26 cellular contexts compared by ENCODE assay signal in genomic region chr11:110289472-110289871, GRCh38. TPM values are rescaled to one million over a fixed set of nuclear protein-coding genes. Genes with fewer than 3 reads are reported as not detected.
DNase-seq lines count a peak whose midpoint lies in the region; ATAC-seq, FAIRE-seq and TF ChIP-seq lines count a peak whose summit lies in the region.
"Had no signal": no experiment of that assay in that cellular context is flagged by ENCODE, and none has a peak within 500 bp of the region (broad histone marks: within the 10 kb centered on the region; RNA-seq: fewer than 3 reads in every experiment).

No MANE protein-coding gene starts in this region.

- TF ChIP-seq EP300 in A549 (IDR thresholded peaks at IDR 0.05) (no peak), K562 (IDR thresholded peaks at IDR 0.05; ENCODE audit: low read length) (no peak)

- peaks cover 0 to 6% of the 10 kb centered on the region in 2 experiments; a peak in 2 of 3 replicates for H3K36me3 ChIP-seq in HEK293 (ENCODE audit: control insufficient read depth in 2 of 2, insufficient read depth in 1 of 2, low read length in 2 of 2)
- peaks cover 7% of the 10 kb centered on the region; the same call in 2 of the 3 replicates for H3K36me3 ChIP-seq in K562 (ENCODE audit: control insufficient read depth, insufficient read depth, low read length)
- H3K36me3 ChIP-seq: HAP-1, SJSA1 had no signal

- peak overlapping the region; percentile 50 for H3K27ac Mint-ChIP-seq in neural crest cell (ENCODE audit: unreplicated experiment)
- no peak overlapping the region for H3K27ac Mint-ChIP-seq in activated CD4-positive, alpha-beta memory T cell treated with anti-CD3 and anti-CD28 coated beads, Interleukin-2, amount 10 ng/mL, durations not matched to agents 7 days and 5 days
- no peak overlapping the region for H3K27ac Mint-ChIP-seq in effector memory CD8-positive, alpha-beta T cell

- intact Hi-C loops in K562 (cut with micrococcal nuclease): no loop called here

- H3K4me3 Mint-ChIP-seq in neural crest cell: no peak overlapping the region
- H3K4me3 Mint-ChIP-seq in activated CD4-positive, alpha-beta memory T cell treated with anti-CD3 and anti-CD28 coated beads, Interleukin-2, amount 10 ng/mL, durations not matched to agents 7 days and 5 days: no peak overlapping the region
- no peak overlapping the region for H3K4me3 Mint-ChIP-seq in effector memory CD8-positive, alpha-beta T cell

- TF ChIP-seq CTCF in A549 (IDR thresholded peaks at IDR 0.05): no peak
- TF ChIP-seq CTCF in HEK293 (tag by site-specific recombination; IDR thresholded peaks at IDR 0.05): no peak
- no peak for TF ChIP-seq CTCF in K562 (IDR thresholded peaks at IDR 0.05 in 2 of 3, conservative IDR thresholded peaks at IDR 0.05 in 1 of 3; ENCODE audit: insufficient read depth in 2 of 3, low read depth in 1 of 3, low read length in 3 of 3)
- TF ChIP-seq CTCF in neural crest cell (conservative IDR thresholded peaks at IDR 0.05): no peak

- H4K20me1 ChIP-seq in K562 (replicated peaks; ENCODE audit: control insufficient read depth, insufficient read depth, low read length): peaks cover 19% of the 10 kb centered on the region

- peaks cover 76% of the 10 kb centered on the region for H3K4me1 ChIP-seq in A549
- H3K4me1 ChIP-seq in HEK293 (ENCODE audit: control insufficient read depth, insufficient read depth, low read length): no peaks in the 10 kb centered on the region
- H3K4me1 ChIP-seq in K562 (replicated peaks in 1 of 2; ENCODE audit: control insufficient read depth in 2 of 2, insufficient read depth in 2 of 2, low read length in 2 of 2): peaks cover 12 to 18% of the 10 kb centered on the region in 2 experiments

- H3K27ac ChIP-seq in A549: peak overlapping the region in 1 of 2 experiments; percentile 30; a peak in 1 of 6 replicates
- no peak overlapping the region for H3K27ac ChIP-seq in HEK293 (ENCODE audit: extremely low read depth, low read depth, low read length)
- no peak overlapping the region for H3K27ac ChIP-seq in K562 (ENCODE audit: extremely low read depth, low read depth, low read length)
- H3K27ac ChIP-seq: BLaER1, PC-9, SJSA1 had no signal

- H3K79me2 ChIP-seq in K562 (ENCODE audit: control insufficient read depth, insufficient read depth, low read length): peaks cover 99% of the 10 kb centered on the region

- DNase-seq in A549 (ENCODE audit: low read depth in 1 of 2, low spot score in 1 of 2): no peak
- DNase-seq in K562 (ENCODE audit: extremely low read depth in 1 of 4, low spot score in 3 of 4): no peak
- DNase-seq in neural crest cell (ENCODE audit: low read depth, low spot score): no peak
- DNase-seq in activated CD4-positive, alpha-beta memory T cell treated with anti-CD3 and anti-CD28 coated beads, Interleukin-2, amount 10 ng/mL, durations not matched to agents 7 days and 5 days: no peak
- DNase-seq in effector memory CD8-positive, alpha-beta T cell: no peak
- DNase-seq: 8988T; CD4-positive, CD25-positive, alpha-beta regulatory T cell; COR-L47; DMS53; GOT3; Kasumi-1; NCI-H1105 treated with DMSO at 0.1 percent for 48 hours; NCI-H2029; NCI-H446; NCI-H524 treated with DMSO at 0.1 percent for 48 hours; NCI-H774; PC-9; Right ventricle myocardium superior; RPMI8226 had no signal

- no peak overlapping the region for H2AFZ ChIP-seq in K562 (ENCODE audit: low read depth, low read length)
- H2AFZ ChIP-seq: PC-9 had no signal

- no peaks in the 10 kb centered on the region for H3K27me3 ChIP-seq in K562 (ENCODE audit: control insufficient read depth in 2 of 2, insufficient read depth in 2 of 2, low read length in 2 of 2)
- H3K27me3 ChIP-seq: BLaER1, SJSA1 had no signal

- in situ Hi-C loops in K562 (cut with MboI): no loop called here

- CTCF ChIA-PET in A549 (lab: Yijun Ruan, JAX): interaction anchor here (0.6 kb wide), 1 partner anchor 31 kb away, joined by 6 read pairs; no protein-coding TSS in a partner anchor
- CTCF ChIA-PET in HEK293 (lab: Yijun Ruan, JAX): interaction anchor here (0.6 to 1.0 kb wide), 2 partner anchors 12 to 47 kb away, joined by 3 to 5 read pairs; no protein-coding TSS in a partner anchor
- CTCF ChIA-PET in K562 (lab: Yijun Ruan, JAX; ENCODE audit: low intra/inter-chr PET ratio): no interaction called here
- CTCF ChIA-PET in activated CD4-positive, alpha-beta memory T cell treated with anti-CD3 and anti-CD28 coated beads, Interleukin-2, amount 10 ng/mL, durations not matched to agents 7 days and 5 days (lab: Charles Lee): interaction anchor here (0.7 to 1.5 kb wide), 3 partner anchors 16 to 72 kb away, joined by 3 to 5 read pairs (median 3); no protein-coding TSS in a partner anchor

- no TSS peak for BruUV-seq in K562 (replicated peaks; lab: Mats Ljungman, UMichigan)

- TF ChIP-seq POLR2A in A549 (IDR thresholded peaks at IDR 0.05; ENCODE audit: low read length) (no peak), K562 (conservative IDR thresholded peaks at IDR 0.05) (no peak)

- TF ChIP-seq RAD21 in A549 (conservative IDR thresholded peaks at IDR 0.05 in 1 of 2, IDR thresholded peaks at IDR 0.05 in 1 of 2) (no peak), K562 (CRISPR knock-in tag; conservative IDR thresholded peaks at IDR 0.05 in 1 of 2, IDR thresholded peaks at IDR 0.05 in 1 of 2) (no peak)

- H3K4me2 ChIP-seq in A549 (peak overlapping the region; percentile 93), K562 (ENCODE audit: insufficient read depth, low read length) (no peak overlapping the region)
- H3K4me2 ChIP-seq: BLaER1, PC-9 had no signal

- no peaks in the 10 kb centered on the region for H3K9me1 ChIP-seq in K562 (ENCODE audit: control insufficient read depth, insufficient read depth, low read length)

- no peak overlapping the region for H3K9ac ChIP-seq in K562 (ENCODE audit: insufficient read depth in 1 of 2, low read depth in 2 of 2, low read length in 2 of 2)
- H3K9ac ChIP-seq: BLaER1 had no signal

- POLR2A ChIA-PET in A549 (lab: Yijun Ruan, JAX) (no interaction called here), HEK293 (lab: Yijun Ruan, JAX) (interaction anchor here (0.7 kb wide), 1 partner anchor 63 kb away, joined by 5 read pairs; no protein-coding TSS in a partner anchor), K562 (lab: Yijun Ruan, JAX) (interaction anchor here (0.8 to 1.3 kb wide), 3 partner anchors 10 to 312 kb away, joined by 3 to 7 read pairs (median 4); no protein-coding TSS in a partner anchor)
- POLR2A ChIA-PET in activated CD4-positive, alpha-beta memory T cell treated with anti-CD3 and anti-CD28 coated beads, Interleukin-2, amount 10 ng/mL, durations not matched to agents 7 days and 5 days (lab: Charles Lee): no interaction called here

- ATAC-seq in A549 (no peak), K562 (no peak), HG02678 (IDR thresholded peaks at IDR 0.05; ENCODE audit: unreplicated experiment) (no peak), GM19035 (IDR thresholded peaks at IDR 0.05; ENCODE audit: unreplicated experiment) (no peak)
- ATAC-seq in effector memory CD8-positive, alpha-beta T cell (replicated peaks): no peak

- FAIRE-seq in A549 (lab: Jason Lieb, UNC) (no peak), K562 (lab: Jason Lieb, UNC) (peak; percentile 44)
- FAIRE-seq: G401.6 had no signal

- peaks cover 64% of the 10 kb centered on the region for H3K4me1 Mint-ChIP-seq in neural crest cell
- peaks cover 59% of the 10 kb centered on the region for H3K4me1 Mint-ChIP-seq in activated CD4-positive, alpha-beta memory T cell treated with anti-CD3 and anti-CD28 coated beads, Interleukin-2, amount 10 ng/mL, durations not matched to agents 7 days and 5 days
- peaks cover 24 to 42% of the 10 kb centered on the region in 2 donors for H3K4me1 Mint-ChIP-seq in effector memory CD8-positive, alpha-beta T cell (ENCODE audit: low read depth in 2 of 2)

- H3K27me3 Mint-ChIP-seq in neural crest cell (ENCODE audit: low read depth): no peaks in the 10 kb centered on the region
- no peaks in the 10 kb centered on the region for H3K27me3 Mint-ChIP-seq in activated CD4-positive, alpha-beta memory T cell treated with anti-CD3 and anti-CD28 coated beads, Interleukin-2, amount 10 ng/mL, durations not matched to agents 7 days and 5 days
- no peaks in the 10 kb centered on the region for H3K27me3 Mint-ChIP-seq in effector memory CD8-positive, alpha-beta T cell
- H3K27me3 Mint-ChIP-seq: CD4-positive, CD25-positive, alpha-beta regulatory T cell had no signal

- H3K9me3 ChIP-seq in A549: no peaks in the 10 kb centered on the region
- no peaks in the 10 kb centered on the region for H3K9me3 ChIP-seq in HEK293 (ENCODE audit: control insufficient read depth, insufficient read depth, low read depth, low read length)
- H3K9me3 ChIP-seq in K562 (replicated peaks; ENCODE audit: control insufficient read depth, insufficient read depth, low read depth, low read length): no peaks in the 10 kb centered on the region
- H3K9me3 ChIP-seq: BLaER1, SJSA1 had no signal

- H3K9me3 Mint-ChIP-seq in neural crest cell: no peaks in the 10 kb centered on the region
- no peaks in the 10 kb centered on the region for H3K9me3 Mint-ChIP-seq in activated CD4-positive, alpha-beta memory T cell treated with anti-CD3 and anti-CD28 coated beads, Interleukin-2, amount 10 ng/mL, durations not matched to agents 7 days and 5 days
- H3K9me3 Mint-ChIP-seq in effector memory CD8-positive, alpha-beta T cell: no peaks in the 10 kb centered on the region
- H3K9me3 Mint-ChIP-seq: CD4-positive, CD25-positive, alpha-beta regulatory T cell had no signal

- no peak overlapping the region for H3K4me3 ChIP-seq in A549
- H3K4me3 ChIP-seq in HEK293 (ENCODE audit: low read depth, low read length): no peak overlapping the region
- no peak overlapping the region for H3K4me3 ChIP-seq in K562
- H3K4me3 ChIP-seq: BLaER1, HAP-1, PC-9, SJSA1 had no signal

- H3K36me3 Mint-ChIP-seq in neural crest cell (ENCODE audit: low read depth): no peaks in the 10 kb centered on the region
- H3K36me3 Mint-ChIP-seq in activated CD4-positive, alpha-beta memory T cell treated with anti-CD3 and anti-CD28 coated beads, Interleukin-2, amount 10 ng/mL, durations not matched to agents 7 days and 5 days (ENCODE audit: low read depth): peaks cover 32% of the 10 kb centered on the region
- H3K36me3 Mint-ChIP-seq in effector memory CD8-positive, alpha-beta T cell (ENCODE audit: insufficient read depth): peaks cover 5% of the 10 kb centered on the region

- 78% methylated on average over 10 of the region's 10 CpGs for WGBS in A549 (ENCODE audit: missing lambda C conversion rate)
- 64% methylated on average over 10 of the region's 10 CpGs for WGBS in K562 (ENCODE audit: insufficient coverage, low coverage, missing lambda C conversion rate)

RNA-seq across cellular contexts. Expression of gene RDX, which starts 6.9 kb away (rescaled TPM):
- 171 and 183 TPM in 2 replicates for polyA plus RNA-seq in A549 (2011; rRNA removed)
- 34.4 and 47.4 TPM in 2 replicates for polyA plus RNA-seq in A549 (2012; cell fraction: cytosol; rRNA removed)
- polyA plus RNA-seq in A549 (2012; cell fraction: nucleus; rRNA removed): 18.4 and 25.5 TPM in 2 replicates
- polyA plus RNA-seq in A549 (2017; fragmentation: RNase III; extraction: RNeasy Plus Mini Kit Qiagen cat#74134 plus additional on column Dnase treatment): 127 to 158 TPM (median 149 TPM) in 3 replicates
- polyA minus RNA-seq in A549 (2011; rRNA and poly(A)+ RNA removed): 70.7 and 74.9 TPM in 2 replicates
- 20.0 and 102 TPM in 2 replicates for total RNA-seq in K562 (2011; cell fraction: chromatin; rRNA removed; ENCODE audit: low replicate concordance)
- 10.2 and 12.4 TPM in 2 replicates for total RNA-seq in K562 (2011; cell fraction: nucleolus; rRNA removed)
- 23.5 and 33.6 TPM in 2 replicates for total RNA-seq in K562 (2011; cell fraction: nucleoplasm; rRNA removed)
- 35.6 and 37.4 TPM in 2 replicates for total RNA-seq in K562 (2014; rRNA removed)
- 55.3 and 57.9 TPM in 2 replicates for total RNA-seq in K562 (2014; rRNA removed; fragmentation: Illumina TruSeq; extraction: Trizol)
- 61.7 and 64.8 TPM in 2 replicates for total RNA-seq in K562 (2015; rRNA removed; fragmentation: Illumina TruSeq; extraction: Trizol)
- total RNA-seq in K562 (2021): 58.0 and 62.4 TPM in 2 replicates
- polyA plus RNA-seq in K562 (2011; rRNA removed): 52.2 and 62.1 TPM in 2 replicates
- 6.3 and 18.3 TPM in 2 replicates for polyA plus RNA-seq in K562 (2011; cell fraction: cytosol; rRNA removed)
- 12.0 and 18.5 TPM in 2 replicates for polyA plus RNA-seq in K562 (2011; cell fraction: nucleus; rRNA removed)
- 43.7 and 55.2 TPM in 2 replicates for polyA plus RNA-seq in K562 (2012)
- polyA plus RNA-seq in K562 (2014; fragmentation: Illumina TruSeq; extraction: Trizol): 50.0 and 54.3 TPM in 2 replicates
- polyA plus RNA-seq in K562 (2014; fragmentation: Nextera tagmentation; extraction: Ambion mirVana): 10 to 100 TPM; 51.4 to 54.0 TPM
- 34.8 and 45.7 TPM in 2 replicates for polyA plus RNA-seq in K562 (2014; rRNA removed)
- 148 and 161 TPM in 2 replicates for polyA minus RNA-seq in K562 (2011; rRNA and poly(A)+ RNA removed)
- polyA minus RNA-seq in K562 (2011; cell fraction: cytosol; rRNA and poly(A)+ RNA removed): 44.3 and 51.3 TPM in 2 replicates
- polyA minus RNA-seq in K562 (2011; cell fraction: nucleus; rRNA and poly(A)+ RNA removed): 15.6 and 30.8 TPM in 2 replicates
- total RNA-seq in neural crest cell: 159 and 167 TPM in 2 replicates
- total RNA-seq in activated CD4-positive, alpha-beta memory T cell treated with anti-CD3 and anti-CD28 coated beads, Interleukin-2, amount 10 ng/mL, durations not matched to agents 7 days and 5 days: 10 to 100 TPM; 53.5 to 54.4 TPM

Comparison
In these comparisons a context has a peak if more than half of its experiments do, and no peak if none do; other contexts are left out.
1. POLR2A ChIA-PET loops: an anchor here in HEK293 (0.7 kb wide) and K562 (0.8 to 1.3 kb wide); none called in A549 and activated CD4-positive, alpha-beta memory T cell treated with anti-CD3 and anti-CD28 coated beads, Interleukin-2, amount 10 ng/mL, durations not matched to agents 7 days and 5 days.